In genomic region chr11:66440940-66441282, GRCh38 we compare ENCODE assay signal across 1 cellular context.
TF ChIP-seq lines count a peak whose summit lies in the region.
"Not testable (repeated sequence)": the region's sequence is repeated elsewhere in the genome, so short reads cannot be mapped to it uniquely, and the experiment has no call there.

No MANE protein-coding gene starts in this region.

TF ChIP-seq in HepG2, 621 proteins besides CTCF, POLR2A, EP300 and RAD21:
- peak; percentile 30; the same call in 1 of the 2 replicates for TF ChIP-seq ZFY (CRISPR knock-in tag; IDR thresholded peaks at IDR 0.05)
- TF ChIP-seq HNRNPLL (IDR thresholded peaks at IDR 0.05; ENCODE audit: low read depth, low read length, poor library complexity, severe bottlenecking): peak; percentile 27
- 0 out of 2 replicates have a peak, but pooled peaks have one; percentile 34 for TF ChIP-seq ZNF616 (CRISPR knock-in tag; IDR thresholded peaks at IDR 0.05; ENCODE audit: low read depth)
- TF ChIP-seq ZNF687 (CRISPR knock-in tag; IDR thresholded peaks at IDR 0.05): peak; percentile 81
- TF ChIP-seq BCL3 (CRISPR knock-in tag; IDR thresholded peaks at IDR 0.05): peak; percentile 52; the same call in 1 of the 2 replicates
- TF ChIP-seq NRL (CRISPR knock-in tag; IDR thresholded peaks at IDR 0.05; ENCODE audit: borderline replicate concordance): 0 out of 2 replicates have a peak, but pooled peaks have one; percentile 55
- 0 out of 2 replicates have a peak, but pooled peaks have one; percentile 35 for TF ChIP-seq FOXC1 (CRISPR knock-in tag; IDR thresholded peaks at IDR 0.05; ENCODE audit: borderline replicate concordance)
- TF ChIP-seq, protein P1, sequence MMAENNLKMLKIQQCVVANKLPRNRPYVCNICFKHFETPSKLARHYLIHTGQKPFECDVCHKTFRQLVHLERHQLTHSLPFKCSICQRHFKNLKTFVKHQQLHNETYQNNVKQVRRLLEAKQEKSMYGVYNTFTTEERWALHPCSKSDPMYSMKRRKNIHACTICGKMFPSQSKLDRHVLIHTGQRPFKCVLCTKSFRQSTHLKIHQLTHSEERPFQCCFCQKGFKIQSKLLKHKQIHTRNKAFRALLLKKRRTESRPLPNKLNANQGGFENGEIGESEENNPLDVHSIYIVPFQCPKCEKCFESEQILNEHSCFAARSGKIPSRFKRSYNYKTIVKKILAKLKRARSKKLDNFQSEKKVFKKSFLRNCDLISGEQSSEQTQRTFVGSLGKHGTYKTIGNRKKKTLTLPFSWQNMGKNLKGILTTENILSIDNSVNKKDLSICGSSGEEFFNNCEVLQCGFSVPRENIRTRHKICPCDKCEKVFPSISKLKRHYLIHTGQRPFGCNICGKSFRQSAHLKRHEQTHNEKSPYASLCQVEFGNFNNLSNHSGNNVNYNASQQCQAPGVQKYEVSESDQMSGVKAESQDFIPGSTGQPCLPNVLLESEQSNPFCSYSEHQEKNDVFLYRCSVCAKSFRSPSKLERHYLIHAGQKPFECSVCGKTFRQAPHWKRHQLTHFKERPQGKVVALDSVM (CRISPR knock-in tag; IDR thresholded peaks at IDR 0.05): 0 out of 2 replicates have a peak, but pooled peaks have one; percentile 5
- TF ChIP-seq GABPB1 (CRISPR knock-in tag; IDR thresholded peaks at IDR 0.05): peak; percentile 44; the same call in 1 of the 2 replicates
- TF ChIP-seq ZNF777 (CRISPR knock-in tag; IDR thresholded peaks at IDR 0.05): peak; percentile 65; the same call in 1 of the 2 replicates
- TF ChIP-seq, protein P2, sequence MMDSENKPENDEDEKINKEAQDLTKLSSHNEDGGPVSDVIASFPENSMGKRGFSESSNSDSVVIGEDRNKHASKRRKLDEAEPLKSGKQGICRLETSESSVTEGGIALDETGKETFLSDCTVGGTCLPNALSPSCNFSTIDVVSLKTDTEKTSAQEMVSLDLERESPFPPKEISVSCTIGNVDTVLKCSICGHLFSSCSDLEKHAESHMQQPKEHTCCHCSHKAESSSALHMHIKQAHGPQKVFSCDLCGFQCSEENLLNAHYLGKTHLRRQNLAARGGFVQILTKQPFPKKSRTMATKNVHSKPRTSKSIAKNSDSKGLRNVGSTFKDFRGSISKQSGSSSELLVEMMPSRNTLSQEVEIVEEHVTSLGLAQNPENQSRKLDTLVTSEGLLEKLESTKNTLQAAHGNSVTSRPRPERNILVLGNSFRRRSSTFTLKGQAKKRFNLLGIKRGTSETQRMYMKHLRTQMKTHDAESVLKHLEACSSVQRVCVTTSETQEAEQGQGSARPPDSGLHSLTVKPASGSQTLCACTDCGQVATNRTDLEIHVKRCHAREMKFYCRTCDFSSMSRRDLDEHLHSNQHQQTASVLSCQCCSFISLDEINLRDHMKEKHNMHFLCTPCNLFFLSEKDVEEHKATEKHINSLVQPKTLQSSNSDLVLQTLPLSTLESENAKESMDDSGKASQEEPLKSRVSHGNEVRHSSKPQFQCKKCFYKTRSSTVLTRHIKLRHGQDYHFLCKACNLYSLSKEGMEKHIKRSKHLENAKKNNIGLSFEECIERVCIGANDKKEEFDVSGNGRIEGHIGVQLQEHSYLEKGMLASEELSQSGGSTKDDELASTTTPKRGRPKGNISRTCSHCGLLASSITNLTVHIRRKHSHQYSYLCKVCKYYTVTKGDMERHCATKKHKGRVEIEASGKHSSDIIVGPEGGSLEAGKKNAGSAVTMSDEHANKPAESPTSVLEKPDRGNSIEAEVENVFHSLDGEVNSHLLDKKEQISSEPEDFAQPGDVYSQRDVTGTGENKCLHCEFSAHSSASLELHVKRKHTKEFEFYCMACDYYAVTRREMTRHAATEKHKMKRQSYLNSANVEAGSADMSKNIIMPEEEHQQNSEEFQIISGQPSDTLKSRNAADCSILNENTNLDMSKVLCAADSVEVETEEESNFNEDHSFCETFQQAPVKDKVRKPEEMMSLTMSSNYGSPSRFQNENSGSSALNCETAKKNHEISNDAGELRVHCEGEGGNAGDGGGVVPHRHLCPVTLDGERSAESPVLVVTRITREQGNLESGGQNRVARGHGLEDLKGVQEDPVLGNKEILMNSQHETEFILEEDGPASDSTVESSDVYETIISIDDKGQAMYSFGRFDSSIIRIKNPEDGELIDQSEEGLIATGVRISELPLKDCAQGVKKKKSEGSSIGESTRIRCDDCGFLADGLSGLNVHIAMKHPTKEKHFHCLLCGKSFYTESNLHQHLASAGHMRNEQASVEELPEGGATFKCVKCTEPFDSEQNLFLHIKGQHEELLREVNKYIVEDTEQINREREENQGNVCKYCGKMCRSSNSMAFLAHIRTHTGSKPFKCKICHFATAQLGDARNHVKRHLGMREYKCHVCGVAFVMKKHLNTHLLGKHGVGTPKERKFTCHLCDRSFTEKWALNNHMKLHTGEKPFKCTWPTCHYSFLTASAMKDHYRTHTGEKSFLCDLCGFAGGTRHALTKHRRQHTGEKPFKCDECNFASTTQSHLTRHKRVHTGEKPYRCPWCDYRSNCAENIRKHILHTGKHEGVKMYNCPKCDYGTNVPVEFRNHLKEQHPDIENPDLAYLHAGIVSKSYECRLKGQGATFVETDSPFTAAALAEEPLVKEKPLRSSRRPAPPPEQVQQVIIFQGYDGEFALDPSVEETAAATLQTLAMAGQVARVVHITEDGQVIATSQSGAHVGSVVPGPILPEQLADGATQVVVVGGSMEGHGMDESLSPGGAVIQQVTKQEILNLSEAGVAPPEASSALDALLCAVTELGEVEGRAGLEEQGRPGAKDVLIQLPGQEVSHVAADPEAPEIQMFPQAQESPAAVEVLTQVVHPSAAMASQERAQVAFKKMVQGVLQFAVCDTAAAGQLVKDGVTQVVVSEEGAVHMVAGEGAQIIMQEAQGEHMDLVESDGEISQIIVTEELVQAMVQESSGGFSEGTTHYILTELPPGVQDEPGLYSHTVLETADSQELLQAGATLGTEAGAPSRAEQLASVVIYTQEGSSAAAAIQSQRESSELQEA (CRISPR knock-in tag; IDR thresholded peaks at IDR 0.05; ENCODE audit: not compliant biosample characterization): peak; percentile 63
- TF ChIP-seq ZNF850 (CRISPR knock-in tag; conservative IDR thresholded peaks at IDR 0.05): peak; percentile 99
- TF ChIP-seq FOXO4 (CRISPR knock-in tag; conservative IDR thresholded peaks at IDR 0.05): 0 out of 2 replicates have a peak, but pooled peaks have one; percentile 57
- TF ChIP-seq ZBTB8A (CRISPR knock-in tag; IDR thresholded peaks at IDR 0.05; ENCODE audit: borderline replicate concordance, low read depth): 0 out of 2 replicates have a peak, but pooled peaks have one; percentile 86
- 0 out of 2 replicates have a peak, but pooled peaks have one; percentile 17 for TF ChIP-seq HDAC1 (CRISPR knock-in tag; IDR thresholded peaks at IDR 0.05)
- TF ChIP-seq ZBTB38 (CRISPR knock-in tag; IDR thresholded peaks at IDR 0.05): 0 out of 2 replicates have a peak, but pooled peaks have one; percentile 5
- TF ChIP-seq, protein P3, sequence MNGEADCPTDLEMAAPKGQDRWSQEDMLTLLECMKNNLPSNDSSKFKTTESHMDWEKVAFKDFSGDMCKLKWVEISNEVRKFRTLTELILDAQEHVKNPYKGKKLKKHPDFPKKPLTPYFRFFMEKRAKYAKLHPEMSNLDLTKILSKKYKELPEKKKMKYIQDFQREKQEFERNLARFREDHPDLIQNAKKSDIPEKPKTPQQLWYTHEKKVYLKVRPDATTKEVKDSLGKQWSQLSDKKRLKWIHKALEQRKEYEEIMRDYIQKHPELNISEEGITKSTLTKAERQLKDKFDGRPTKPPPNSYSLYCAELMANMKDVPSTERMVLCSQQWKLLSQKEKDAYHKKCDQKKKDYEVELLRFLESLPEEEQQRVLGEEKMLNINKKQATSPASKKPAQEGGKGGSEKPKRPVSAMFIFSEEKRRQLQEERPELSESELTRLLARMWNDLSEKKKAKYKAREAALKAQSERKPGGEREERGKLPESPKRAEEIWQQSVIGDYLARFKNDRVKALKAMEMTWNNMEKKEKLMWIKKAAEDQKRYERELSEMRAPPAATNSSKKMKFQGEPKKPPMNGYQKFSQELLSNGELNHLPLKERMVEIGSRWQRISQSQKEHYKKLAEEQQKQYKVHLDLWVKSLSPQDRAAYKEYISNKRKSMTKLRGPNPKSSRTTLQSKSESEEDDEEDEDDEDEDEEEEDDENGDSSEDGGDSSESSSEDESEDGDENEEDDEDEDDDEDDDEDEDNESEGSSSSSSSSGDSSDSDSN (CRISPR knock-in tag; IDR thresholded peaks at IDR 0.05): peak; percentile 44; the same call in 1 of the 2 replicates
- TF ChIP-seq DNMT1 (CRISPR knock-in tag; IDR thresholded peaks at IDR 0.05): 0 out of 2 replicates have a peak, but pooled peaks have one; percentile 69
- TF ChIP-seq MAZ (IDR thresholded peaks at IDR 0.05; ENCODE audit: borderline replicate concordance, low read depth, low read length): not testable (repeated sequence)
- 0 out of 2 replicates have a peak, but pooled peaks have one; percentile 7 for TF ChIP-seq MAZ (CRISPR knock-in tag; IDR thresholded peaks at IDR 0.05; ENCODE audit: low read depth)
